Comparison of ENCODE assay signal across 8 cellular contexts in genomic region chr5:173293817-173294672, GRCh38. TPM values are rescaled to one million over a fixed set of nuclear protein-coding genes. Genes with fewer than 3 reads are reported as not detected.
DNase-seq lines count a peak whose midpoint lies in the region; ATAC-seq, FAIRE-seq and TF ChIP-seq lines count a peak whose summit lies in the region.

No MANE protein-coding gene starts in this region.

- H3K27me3 ChIP-seq in iPS DF 6.9 (ENCODE audit: control insufficient read depth, insufficient read depth, low read length) (no peaks in the 10 kb centered on the region), small intestine (ENCODE audit: control insufficient read depth in 2 of 2, insufficient read depth in 2 of 2, low read length in 2 of 2) (peaks cover 0 to 12% of the 10 kb centered on the region in 2 donors)

- in situ Hi-C loops in astrocyte of the cerebellum (cut with HindIII; ENCODE audit: low sequenced_read_pairs), result no loop called here

- H3K4me1 ChIP-seq in iPS DF 6.9 (ENCODE audit: control insufficient read depth, insufficient read depth, low read length) (no peaks in the 10 kb centered on the region), small intestine (ENCODE audit: control insufficient read depth in 2 of 2, insufficient read depth in 1 of 2, low read depth in 1 of 2, low read length in 1 of 2) (no peaks in the 10 kb centered on the region)

- H3K36me3 ChIP-seq in iPS DF 6.9 (ENCODE audit: control insufficient read depth, insufficient read depth, low read length), result no peaks in the 10 kb centered on the region
- H3K36me3 ChIP-seq in small intestine (ENCODE audit: control insufficient read depth in 2 of 2, insufficient read depth in 2 of 2, low read length in 2 of 2), result no peaks in the 10 kb centered on the region

- DNase-seq in GM04504 (ENCODE audit: low read depth) (peak; percentile 56), NCI-H146 treated with DMSO at 0.1 percent for 48 hours (lab: John Stamatoyannopoulos, UW; ENCODE audit: unreplicated experiment) (peak; percentile 59), T1000 (lab: John Stamatoyannopoulos, UW) (peak; percentile 54), astrocyte of the cerebellum (ENCODE audit: low read depth) (peak; percentile 68), iPS DF 6.9 (ENCODE audit: low read depth, low spot score) (peak; percentile 87), small intestine (peak; percentile 64)

- H3K4me3 ChIP-seq in astrocyte of the cerebellum (ENCODE audit: low read depth, low read length) (no peak overlapping the region), iPS DF 6.9 (ENCODE audit: low read length) (no peak overlapping the region), small intestine (ENCODE audit: low read depth in 1 of 2, low read length in 2 of 2) (no peak overlapping the region)

- WGBS in iPS DF 6.9 (ENCODE audit: insufficient coverage, insufficient read length), result no CpG with 5 or more reads among the region's 37 CpGs
- WGBS in small intestine, 3 donors, result 13 to 16% (median 13%) methylated on average over 37 of the region's 37 CpGs

- ATAC-seq in HG02623 (IDR thresholded peaks at IDR 0.05; ENCODE audit: unreplicated experiment) (peak; percentile 72), GM18873 (IDR thresholded peaks at IDR 0.05; ENCODE audit: low FRiP score, unreplicated experiment) (no peak)

- TF ChIP-seq CTCF in astrocyte of the cerebellum (IDR thresholded peaks at IDR 0.05; ENCODE audit: low read depth, low read length, missing control alignments), result peak; percentile 82

- no peak for FAIRE-seq in small intestine (lab: Jason Lieb, UNC)

- H3K9me3 ChIP-seq in iPS DF 6.9 (ENCODE audit: control insufficient read depth, insufficient read depth, low read length), result no peaks in the 10 kb centered on the region
- no peaks in the 10 kb centered on the region for H3K9me3 ChIP-seq in small intestine (ENCODE audit: control insufficient read depth, low read depth)

- no peak overlapping the region for H3K27ac ChIP-seq in iPS DF 6.9 (ENCODE audit: low read length)
- no peak overlapping the region for H3K27ac ChIP-seq in small intestine (ENCODE audit: low read depth in 1 of 2, low read length in 1 of 2)

RNA-seq across cellular contexts. Expression of gene STC2, which starts 34.2 kb away (rescaled TPM):
- polyA plus RNA-seq in small intestine, result 10 to 100 TPM in 1 of 3 donors, 1 to 10 TPM in 1, not detected in 1; 1.4 to 12.1 TPM

RNA-seq across cellular contexts. Expression of gene NKX2-5, which starts 59.0 kb away (rescaled TPM):
- polyA plus RNA-seq in small intestine, result 1 to 10 TPM in 1 of 3 donors, under 1 TPM in 1, not detected in 1; 0.03 to 3.5 TPM
